In genomic region chr15:37783290-37783689, GRCh38 we compare ENCODE assay signal across 21 cellular contexts.
"Had no signal": no experiment of that assay in that cellular context is flagged by ENCODE, and none has a peak within 500 bp of the region (broad histone marks: within the 10 kb centered on the region; RNA-seq: fewer than 3 reads in every experiment).

No MANE protein-coding gene starts in this region.

- DNase-seq: activated naive CD4-positive, alpha-beta T cell treated with Interleukin-2 at 50 U/mL for 16 hours; activated naive CD8-positive, alpha-beta T cell treated with anti-CD3 and anti-CD28 coated beads for 36 hours; activated T-cell treated with anti-CD3 and anti-CD28 coated beads, Interleukin-2, amount 50 U/mL, for 24 hours; body of pancreas; caudate nucleus; effector CD8-positive, alpha-beta T cell; erythroblast; head of caudate nucleus; hypothalamus; naive thymus-derived CD4-positive, alpha-beta T cell; stimulated activated CD4-positive, alpha-beta T cell treated with anti-CD3 and anti-CD28 coated beads, Interleukin-4, amount 100 ng/mL, for 24 hours; stimulated activated naive CD8-positive, alpha-beta T cell treated with anti-CD3 and anti-CD28 coated beads, Interleukin-15, Interleukin-2, amounts not matched to agents 100 U/mL and 50 U/mL, for 24 hours; T-cell; T1000; tibial artery had no signal

- H3K36me3 Mint-ChIP-seq: activated naive CD8-positive, alpha-beta T cell treated with anti-CD3 and anti-CD28 coated beads for 36 hours; naive thymus-derived CD4-positive, alpha-beta T cell; T-cell; WTC11 had no signal

- H3K27me3 ChIP-seq: body of pancreas, gastroesophageal sphincter, tibial artery had no signal

- H3K27ac ChIP-seq: body of pancreas, gastroesophageal sphincter, tibial artery had no signal

- H3K4me3 Mint-ChIP-seq: activated naive CD8-positive, alpha-beta T cell treated with anti-CD3 and anti-CD28 coated beads for 36 hours; activated T-cell treated with anti-CD3 and anti-CD28 coated beads, Interleukin-2, amount 50 U/mL, for 24 hours; activated T-helper 17 cell treated with anti-CD3 and anti-CD28 coated beads, Interleukin-2, amount 50 U/mL, for 72 hours; dendritic cell treated with granulocyte-macrophage colony-stimulating factor and Interleukin-4, amounts not matched to agents 40 ng/mL and 50 ng/mL, for 4 days; naive thymus-derived CD4-positive, alpha-beta T cell; T-cell; WTC11 had no signal

- H3K4me1 ChIP-seq: body of pancreas, gastroesophageal sphincter, tibial artery had no signal

- H3K9me3 Mint-ChIP-seq: activated naive CD8-positive, alpha-beta T cell treated with anti-CD3 and anti-CD28 coated beads for 36 hours; activated T-cell treated with anti-CD3 and anti-CD28 coated beads, Interleukin-2, amount 50 U/mL, for 24 hours; activated T-helper 17 cell treated with anti-CD3 and anti-CD28 coated beads, Interleukin-2, amount 50 U/mL, for 72 hours; T-cell; WTC11 had no signal

- ATAC-seq: activated T-helper 17 cell treated with anti-CD3 and anti-CD28 coated beads, Interleukin-2, amount 50 U/mL, for 72 hours; body of pancreas; gastroesophageal sphincter; naive thymus-derived CD4-positive, alpha-beta T cell; SK-N-SH treated with all-trans-retinoic acid at 6 μM for 48 hours; stimulated activated naive CD8-positive, alpha-beta T cell treated with anti-CD3 and anti-CD28 coated beads, Interleukin-15, Interleukin-2, amounts not matched to agents 100 U/mL and 50 U/mL, for 24 hours; T-cell; WTC11 had no signal

- H3K27me3 Mint-ChIP-seq: activated T-cell treated with anti-CD3 and anti-CD28 coated beads, Interleukin-2, amount 50 U/mL, for 24 hours; activated T-helper 17 cell treated with anti-CD3 and anti-CD28 coated beads, Interleukin-2, amount 50 U/mL, for 72 hours; dendritic cell treated with granulocyte-macrophage colony-stimulating factor and Interleukin-4, amounts not matched to agents 40 ng/mL and 50 ng/mL, for 4 days had no signal

- H3K36me3 ChIP-seq: gastroesophageal sphincter, tibial artery had no signal

- H3K9me3 ChIP-seq: body of pancreas, gastroesophageal sphincter, tibial artery had no signal

- H3K27ac Mint-ChIP-seq: activated naive CD8-positive, alpha-beta T cell treated with anti-CD3 and anti-CD28 coated beads for 36 hours; activated T-cell treated with anti-CD3 and anti-CD28 coated beads, Interleukin-2, amount 50 U/mL, for 24 hours; activated T-helper 17 cell treated with anti-CD3 and anti-CD28 coated beads, Interleukin-2, amount 50 U/mL, for 72 hours; dendritic cell treated with granulocyte-macrophage colony-stimulating factor and Interleukin-4, amounts not matched to agents 40 ng/mL and 50 ng/mL, for 4 days; naive thymus-derived CD4-positive, alpha-beta T cell; progenitor cell of endocrine pancreas; T-cell; WTC11 had no signal

- H3K4me1 Mint-ChIP-seq: activated naive CD8-positive, alpha-beta T cell treated with anti-CD3 and anti-CD28 coated beads for 36 hours; activated T-helper 17 cell treated with anti-CD3 and anti-CD28 coated beads, Interleukin-2, amount 50 U/mL, for 72 hours; naive thymus-derived CD4-positive, alpha-beta T cell; T-cell had no signal

- H3K4me3 ChIP-seq: body of pancreas, gastroesophageal sphincter, tibial artery had no signal
